Comparison of ENCODE assay signal across 13 cellular contexts in genomic region chr20:1291191-1291741, GRCh38. TPM values are rescaled to one million over a fixed set of nuclear protein-coding genes. Genes with fewer than 3 reads are reported as not detected.
DNase-seq lines count a peak whose midpoint lies in the region; TF ChIP-seq lines count a peak whose summit lies in the region.
"Had no signal": no experiment of that assay in that cellular context is flagged by ENCODE, and none has a peak within 500 bp of the region (broad histone marks: within the 10 kb centered on the region; RNA-seq: fewer than 3 reads in every experiment).

No MANE protein-coding gene starts in this region.

- no peak for TF ChIP-seq CTCF in SK-N-SH (IDR thresholded peaks at IDR 0.05)
- TF ChIP-seq CTCF in fibroblast of villous mesenchyme (IDR thresholded peaks at IDR 0.05; ENCODE audit: insufficient read depth, low read depth, low read length): no peak
- no peak for TF ChIP-seq CTCF in transverse colon (IDR thresholded peaks at IDR 0.05)

- TF ChIP-seq EP300 in SK-N-SH (IDR thresholded peaks at IDR 0.05; ENCODE audit: borderline replicate concordance in 1 of 2, low read depth in 1 of 2, low read length in 1 of 2) (no peak), transverse colon (IDR thresholded peaks at IDR 0.05; ENCODE audit: low read depth) (no peak)

- no peak overlapping the region for H3K27ac ChIP-seq in SK-N-SH (ENCODE audit: low read depth in 2 of 2, low read length in 1 of 2)
- no peak overlapping the region for H3K27ac ChIP-seq in effector memory CD4-positive, alpha-beta T cell (ENCODE audit: insufficient read depth, low read length, poor library complexity, severe bottlenecking)
- no peak overlapping the region for H3K27ac ChIP-seq in transverse colon
- H3K27ac ChIP-seq: C4-2B had no signal

- POLR2A ChIA-PET in SK-N-SH (lab: Yijun Ruan, JAX): no interaction called here

- no peak overlapping the region for H3K9ac ChIP-seq in SK-N-SH

- no peaks in the 10 kb centered on the region for H3K9me3 ChIP-seq in SK-N-SH
- H3K9me3 ChIP-seq in effector memory CD4-positive, alpha-beta T cell (ENCODE audit: control insufficient read depth, low read length): no peaks in the 10 kb centered on the region
- H3K9me3 ChIP-seq in transverse colon: no peaks in the 10 kb centered on the region

- H3K36me3 ChIP-seq in SK-N-SH (replicated peaks in 1 of 2; ENCODE audit: control insufficient read depth in 1 of 2, insufficient read depth in 2 of 2, low read length in 1 of 2) (peaks cover 0 to under 1% of the 10 kb centered on the region in 2 experiments), transverse colon (no peaks in the 10 kb centered on the region)
- H3K36me3 ChIP-seq in effector memory CD4-positive, alpha-beta T cell (ENCODE audit: control insufficient read depth, insufficient read depth, low read length): no peaks in the 10 kb centered on the region

- no peak for TF ChIP-seq RAD21 in SK-N-SH (IDR thresholded peaks at IDR 0.05; ENCODE audit: low read length)

- CTCF ChIA-PET in SK-N-SH (lab: Yijun Ruan, JAX): no interaction called here

- H3K4me3 ChIP-seq in SK-N-SH (ENCODE audit: low read depth in 2 of 2, low read length in 1 of 2) (no peak overlapping the region), fibroblast of villous mesenchyme (ENCODE audit: low read depth, low read length) (no peak overlapping the region), transverse colon (no peak overlapping the region)
- no peak overlapping the region for H3K4me3 ChIP-seq in effector memory CD4-positive, alpha-beta T cell (ENCODE audit: insufficient read depth, low read depth, low read length, poor library complexity, severe bottlenecking)

- H3K4me2 ChIP-seq in SK-N-SH: no peak overlapping the region

- H3K79me2 ChIP-seq in SK-N-SH (ENCODE audit: insufficient read depth): no peaks in the 10 kb centered on the region

- intact Hi-C loops in posterior cingulate gyrus (cut with DNase I) (no loop called here), transverse colon (cut with DNase I; ENCODE audit: low total_unique reads) (no loop called here)

- peaks cover 3% of the 10 kb centered on the region for H3F3A ChIP-seq in SK-N-SH (replicated peaks; ENCODE audit: insufficient read depth)

- TF ChIP-seq POLR2A in transverse colon (IDR thresholded peaks at IDR 0.05): no peak

- H3K9me2 ChIP-seq in SK-N-SH: no peaks in the 10 kb centered on the region

- in situ Hi-C loops in transverse colon (cut with MboI; ENCODE audit: low pct_ligation_motif_present in 1 of 4, low pct_unique_long_range_greater_than_20kb in 1 of 4, low sequenced_read_pairs in 3 of 4): no loop called here

- peak; percentile 53 for DNase-seq in EH (ENCODE audit: low read depth)
- DNase-seq in SK-N-SH: no peak
- peak; percentile 57 for DNase-seq in fibroblast of villous mesenchyme (ENCODE audit: low read depth)
- peak in 6 of 10 donors; percentile 45 to 91 (median 80) for DNase-seq in posterior cingulate gyrus
- DNase-seq in effector memory CD4-positive, alpha-beta T cell: no peak
- DNase-seq in NCI-H2227 treated with DMSO at 0.1 percent for 48 hours (lab: John Stamatoyannopoulos, UW): no peak
- DNase-seq in transverse colon: no peak
- DNase-seq in NCI-H1048 (lab: John Stamatoyannopoulos, UW): no peak
- DNase-seq: activated naive CD4-positive, alpha-beta T cell treated with Interleukin-2 at 50 U/mL for 16 hours; natural killer cell; NCI-H774; SHP77 had no signal

- H3K27me3 ChIP-seq in SK-N-SH (ENCODE audit: insufficient read depth) (no peaks in the 10 kb centered on the region), transverse colon (no peaks in the 10 kb centered on the region)
- H3K27me3 ChIP-seq in effector memory CD4-positive, alpha-beta T cell (replicated peaks; ENCODE audit: control insufficient read depth, insufficient read depth, low read length, poor library complexity, severe bottlenecking): no peaks in the 10 kb centered on the region

- H4K20me1 ChIP-seq in SK-N-SH (ENCODE audit: insufficient read depth): no peaks in the 10 kb centered on the region

- no peak overlapping the region for H2AFZ ChIP-seq in SK-N-SH (ENCODE audit: low read depth)

- 63% methylated on average over 5 of the region's 5 CpGs for WGBS in SK-N-SH (ENCODE audit: low lambda C conversion rate)
- 50 to 74% methylated on average over 1 to 5 of the region's 5 CpGs for WGBS in transverse colon (ENCODE audit: low coverage in 1 of 2), 2 donors

- H3K4me1 ChIP-seq in SK-N-SH (ENCODE audit: control insufficient read depth in 1 of 2, insufficient read depth in 2 of 2, low read depth in 1 of 2, low read length in 1 of 2) (peaks cover 0 to 7% of the 10 kb centered on the region in 2 experiments; a peak in 1 of 4 replicates), transverse colon (no peaks in the 10 kb centered on the region)
- no peaks in the 10 kb centered on the region for H3K4me1 ChIP-seq in effector memory CD4-positive, alpha-beta T cell (ENCODE audit: control insufficient read depth, insufficient read depth, low read length, poor library complexity, severe bottlenecking)

TF ChIP-seq in SK-N-SH, 30 proteins besides CTCF, POLR2A, EP300 and RAD21 (continues in another document):
- no peak for TF ChIP-seq SIN3A (IDR thresholded peaks at IDR 0.05; ENCODE audit: borderline replicate concordance, low read depth, low read length)
- TF ChIP-seq TCF12 (IDR thresholded peaks at IDR 0.05): peak; percentile 17; the same call in 1 of the 2 replicates
- no peak for TF ChIP-seq USF1 (IDR thresholded peaks at IDR 0.05; ENCODE audit: borderline replicate concordance, low read depth)
- TF ChIP-seq NFIC (IDR thresholded peaks at IDR 0.05; ENCODE audit: borderline replicate concordance): 0 out of 2 replicates have a peak, but pooled peaks have one; percentile 3
- TF ChIP-seq POLR2AphosphoS5 (IDR thresholded peaks at IDR 0.05; ENCODE audit: low read depth, low read length): no peak
- TF ChIP-seq EZH2phosphoT487 (IDR thresholded peaks at IDR 0.05; ENCODE audit: borderline replicate concordance, low read depth): no peak
- TF ChIP-seq RFX5 (IDR thresholded peaks at IDR 0.05; ENCODE audit: low read length): no peak
- TF ChIP-seq FOXM1 (IDR thresholded peaks at IDR 0.05; ENCODE audit: low read depth): no peak
- no peak for TF ChIP-seq TEAD4 (IDR thresholded peaks at IDR 0.05; ENCODE audit: borderline replicate concordance, insufficient read depth)
- no peak for TF ChIP-seq USF2 (IDR thresholded peaks at IDR 0.05; ENCODE audit: borderline replicate concordance, low read depth, low read length)
- TF ChIP-seq PBX3 (IDR thresholded peaks at IDR 0.05): 0 out of 2 replicates have a peak, but pooled peaks have one; percentile 7
- no peak for TF ChIP-seq YY1 (IDR thresholded peaks at IDR 0.05; ENCODE audit: low read depth)
- TF ChIP-seq RCOR1 (IDR thresholded peaks at IDR 0.05; ENCODE audit: low read length): no peak
- TF ChIP-seq ZBTB33 (IDR thresholded peaks at IDR 0.05; ENCODE audit: borderline replicate concordance, low read depth): no peak
- no peak for TF ChIP-seq FOSL2 (IDR thresholded peaks at IDR 0.05; ENCODE audit: borderline replicate concordance, low read depth)
- no peak for TF ChIP-seq SMC3 (IDR thresholded peaks at IDR 0.05; ENCODE audit: low read depth, low read length)

RNA-seq across cellular contexts. Expression of gene SNPH, which starts 25.2 kb away (rescaled TPM):
- 2.2 and 2.5 TPM in 2 replicates for polyA plus RNA-seq in SK-N-SH (2012; rRNA removed)
- 1.0 and 1.4 TPM in 2 replicates for polyA plus RNA-seq in SK-N-SH (2012; cell fraction: cytosol; rRNA removed)
- polyA plus RNA-seq in SK-N-SH (2012; cell fraction: nucleus; rRNA removed): 14.5 and 15.5 TPM in 2 replicates
- total RNA-seq in fibroblast of villous mesenchyme: 8.7 and 10.8 TPM in 2 replicates
- 1 to 10 TPM; 2.2 to 2.6 (median 2.3) TPM for total RNA-seq in transverse colon

RNA-seq across cellular contexts. Expression of gene SDCBP2, which starts 37.7 kb away (rescaled TPM):
- 3.0 and 4.0 TPM in 2 replicates for polyA plus RNA-seq in SK-N-SH (2012; rRNA removed)
- 1.8 and 2.6 TPM in 2 replicates for polyA plus RNA-seq in SK-N-SH (2012; cell fraction: cytosol; rRNA removed)
- polyA plus RNA-seq in SK-N-SH (2012; cell fraction: nucleus; rRNA removed): 6.6 and 8.2 TPM in 2 replicates
- total RNA-seq in fibroblast of villous mesenchyme (0.43 and 1.3 TPM in 2 replicates), transverse colon (100 to 1,000 TPM; 132 to 427 (median 300) TPM)

Comparison
In these comparisons a context has a peak if more than half of its experiments do, and no peak if none do; other contexts are left out.
1. DNase-seq: peak in EH (single experiment), fibroblast of villous mesenchyme (single experiment) and posterior cingulate gyrus (6 of 10); none in SK-N-SH (single experiment), effector memory CD4-positive, alpha-beta T cell (0 of 3), NCI-H2227 treated with DMSO at 0.1 percent for 48 hours (single experiment), transverse colon (single experiment) and NCI-H1048 (single experiment).
2. RNA of gene SDCBP2, which starts 37.7 kb away (total RNA-seq): 132 to 427 TPM in transverse colon; 0.43 to 1.3 TPM in fibroblast of villous mesenchyme; every median in the first group is over 10 times any median in the second.